1 cellular context compared by ENCODE assay signal in genomic region chr1:8362701-8363101, GRCh38.
TF ChIP-seq lines count a peak whose summit lies in the region.

No MANE protein-coding gene starts in this region.

TF ChIP-seq in WTC11, 78 proteins besides CTCF, POLR2A, EP300 and RAD21:
- TF ChIP-seq ZNF281 (CRISPR knock-in tag; IDR thresholded peaks at IDR 0.05) (no peak), NR3C1 (CRISPR knock-in tag; conservative IDR thresholded peaks at IDR 0.05; ENCODE audit: low read depth) (no peak), E2F4 (CRISPR knock-in tag; IDR thresholded peaks at IDR 0.05; ENCODE audit: borderline replicate concordance, low read depth) (no peak), FOXJ3 (CRISPR knock-in tag; IDR thresholded peaks at IDR 0.05; ENCODE audit: borderline replicate concordance) (no peak), NR2C2 (CRISPR knock-in tag; IDR thresholded peaks at IDR 0.05) (no peak), SMAD4 (CRISPR knock-in tag; IDR thresholded peaks at IDR 0.05) (no peak), CREM (CRISPR knock-in tag; IDR thresholded peaks at IDR 0.05) (no peak), USF2 (CRISPR knock-in tag; IDR thresholded peaks at IDR 0.05) (no peak), FOXP1 (CRISPR knock-in tag; IDR thresholded peaks at IDR 0.05; ENCODE audit: borderline replicate concordance) (no peak), TEAD1 (CRISPR knock-in tag; IDR thresholded peaks at IDR 0.05) (no peak), NFE2L1 (CRISPR knock-in tag; IDR thresholded peaks at IDR 0.05) (no peak), ATF1 (CRISPR knock-in tag; IDR thresholded peaks at IDR 0.05) (no peak), ZNF425 (CRISPR knock-in tag; conservative IDR thresholded peaks at IDR 0.05) (no peak), AR (CRISPR knock-in tag; IDR thresholded peaks at IDR 0.05) (no peak), NR1H2 (CRISPR knock-in tag; IDR thresholded peaks at IDR 0.05) (no peak), ZNF317 (CRISPR knock-in tag; IDR thresholded peaks at IDR 0.05; ENCODE audit: borderline replicate concordance, low read depth) (no peak), HMGXB4 (CRISPR knock-in tag; IDR thresholded peaks at IDR 0.05) (no peak)
